Comparison of ENCODE assay signal across 8 cellular contexts in the genomic region with DNA sequence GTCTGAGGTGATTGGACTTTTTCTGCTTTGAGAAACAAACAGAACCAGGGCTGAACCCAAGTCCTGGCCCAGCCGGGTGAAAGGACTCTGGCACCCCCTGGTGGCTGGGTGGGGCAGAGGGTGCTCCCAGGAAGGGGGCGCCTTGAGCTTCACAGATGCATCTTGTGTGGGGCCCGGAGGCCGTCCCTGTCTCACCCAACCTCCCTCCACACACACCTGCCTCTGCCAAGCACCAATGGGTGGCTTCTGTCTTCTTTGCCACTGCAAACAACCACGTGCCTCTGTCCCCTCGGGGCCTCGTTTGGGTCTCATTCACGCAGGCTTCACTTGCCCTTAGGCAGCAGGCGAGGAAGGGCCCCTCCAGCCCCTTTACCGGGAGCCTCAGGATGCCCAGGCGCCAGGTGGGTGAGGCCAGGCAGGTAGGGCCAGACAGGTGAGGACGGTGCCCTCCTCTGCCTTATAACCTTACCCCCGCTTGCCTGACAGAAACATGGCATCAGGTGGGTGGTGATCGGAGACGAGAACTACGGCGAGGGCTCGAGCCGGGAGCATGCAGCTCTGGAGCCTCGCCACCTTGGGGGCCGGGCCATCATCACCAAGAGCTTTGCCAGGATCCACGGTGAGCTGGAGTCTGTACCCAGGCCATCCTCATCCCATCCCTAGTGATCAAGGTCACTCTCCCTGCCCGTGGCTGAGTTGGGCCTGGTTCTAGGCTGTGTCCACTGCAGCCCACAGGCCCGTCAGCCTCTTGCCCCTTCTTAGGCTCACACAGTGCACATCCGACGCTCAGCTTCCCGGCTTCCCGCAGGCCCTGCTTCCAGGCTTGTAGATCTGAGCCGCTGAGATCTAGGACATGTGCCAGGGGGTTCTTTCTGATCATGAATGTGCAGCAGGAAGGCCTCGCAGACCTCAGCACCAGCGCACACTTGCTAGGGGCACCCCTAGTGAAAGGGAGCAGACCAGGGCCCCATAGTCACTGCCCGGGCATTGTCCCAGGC. TPM values are rescaled to one million over a fixed set of nuclear protein-coding genes. Genes with fewer than 3 reads are reported as not detected.
DNase-seq lines count a peak whose midpoint lies in the region; ATAC-seq and TF ChIP-seq lines count a peak whose summit lies in the region.
"Had no signal": no experiment of that assay in that cellular context is flagged by ENCODE, and none has a peak within 500 bp of the region (broad histone marks: within the 10 kb centered on the region; RNA-seq: fewer than 3 reads in every experiment).

No MANE protein-coding gene starts in this region.

- peaks cover 34% of the 10 kb centered on the region for H4K20me1 ChIP-seq in smooth muscle cell (ENCODE audit: low read depth)

- H3K9me3 ChIP-seq in heart left ventricle, result no peaks in the 10 kb centered on the region
- no peaks in the 10 kb centered on the region for H3K9me3 ChIP-seq in smooth muscle cell (replicated peaks; ENCODE audit: low read depth)

- in situ Hi-C loops in SK-MEL-5 (cut with HindIII; ENCODE audit: low pct_unique_long_range_greater_than_20kb, low sequenced_read_pairs), result no loop called here

- no peak overlapping the region for H3K4me2 ChIP-seq in smooth muscle cell

- TF ChIP-seq POLR2A in heart left ventricle (IDR thresholded peaks at IDR 0.05), result no peak

- H3K36me3 ChIP-seq in heart left ventricle (peaks cover 3 to 96% (median 80%) of the 10 kb centered on the region in 9 donors), smooth muscle cell (ENCODE audit: low read depth) (no peaks in the 10 kb centered on the region)

- H3F3A ChIP-seq in smooth muscle cell (ENCODE audit: low read depth), result peaks cover 8% of the 10 kb centered on the region

- peak; percentile 60 for DNase-seq in GM19238 (ENCODE audit: insufficient read length, low spot score)
- peak; percentile 52 for DNase-seq in SK-MEL-5 (ENCODE audit: low read depth, low spot score)
- DNase-seq in activated naive CD4-positive, alpha-beta T cell treated with Interleukin-2 at 50 U/mL for 16 hours, result peak; percentile 71
- peak in 1 of 5 donors; percentile 50 for DNase-seq in heart left ventricle
- no peak for DNase-seq in smooth muscle cell (lab: John Stamatoyannopoulos, UW; ENCODE audit: unreplicated experiment)
- DNase-seq in amniotic stem cell (lab: John Stamatoyannopoulos, UW), result no peak

- peak; percentile 73 to 86 (median 79) for TF ChIP-seq CTCF in heart left ventricle (IDR thresholded peaks at IDR 0.05)
- TF ChIP-seq CTCF in smooth muscle cell (IDR thresholded peaks at IDR 0.05; ENCODE audit: borderline replicate concordance, insufficient read depth, poor library complexity, severe bottlenecking), result peak; percentile 78

- H3K79me2 ChIP-seq in smooth muscle cell (ENCODE audit: low read depth), result no peaks in the 10 kb centered on the region

- intact Hi-C loops in heart left ventricle (cut with DNase I), result loop anchor here in 1 of 10 donors (10.0 kb wide), 1 partner anchor 502 kb away; no protein-coding TSS in a partner anchor

- H3K27me3 ChIP-seq in heart left ventricle, result no peaks in the 10 kb centered on the region
- H3K27me3 ChIP-seq in smooth muscle cell (ENCODE audit: low read depth), result no peaks in the 10 kb centered on the region

- no peak overlapping the region for H2AFZ ChIP-seq in smooth muscle cell (ENCODE audit: low read depth)

- ATAC-seq in heart left ventricle, result peak in 1 of 4 donors; percentile 22
- ATAC-seq in HG02588 (IDR thresholded peaks at IDR 0.05; ENCODE audit: unreplicated experiment), result no peak

- peaks cover 7 to 66% (median 46%) of the 10 kb centered on the region in 12 donors for H3K4me1 ChIP-seq in heart left ventricle
- no peaks in the 10 kb centered on the region for H3K4me1 ChIP-seq in smooth muscle cell (ENCODE audit: low read depth)

- WGBS in heart left ventricle, 4 donors, result 63 to 75% (median 71%) methylated on average over 8 to 32 of the region's 32 CpGs
- 93% methylated on average over 30 of the region's 32 CpGs for WGBS in smooth muscle cell (ENCODE audit: low lambda C conversion rate)

- H3K27ac ChIP-seq in heart left ventricle, result peak overlapping the region in 11 of 12 donors; percentile 32 to 93 (median 89)
- H3K27ac ChIP-seq in smooth muscle cell (ENCODE audit: low read depth), result no peak overlapping the region
- H3K27ac ChIP-seq: epithelial cell of prostate had no signal

- no peak overlapping the region for H3K9ac ChIP-seq in smooth muscle cell (ENCODE audit: low read depth)

- H3K4me3 ChIP-seq in heart left ventricle, result no peak overlapping the region
- no peak overlapping the region for H3K4me3 ChIP-seq in smooth muscle cell

RNA-seq across cellular contexts. Expression of gene POLR3H, which starts 17.2 kb away (rescaled TPM):
- total RNA-seq in SK-MEL-5 (2014; rRNA removed; shearing (Covaris generic)), result 20.0 and 23.9 TPM in 2 replicates
- polyA plus RNA-seq in SK-MEL-5 (2015; cell fraction: cytosol; rRNA removed), result 40.6 and 47.5 TPM in 2 replicates
- 34.4 and 37.8 TPM in 2 replicates for polyA plus RNA-seq in SK-MEL-5 (2015; cell fraction: nucleus; rRNA removed)
- 10 to 100 TPM; 12.2 to 27.4 (median 18.3) TPM for total RNA-seq in heart left ventricle
- polyA plus RNA-seq in heart left ventricle, result 10 to 100 TPM; 20.2 to 31.2 TPM
- total RNA-seq in smooth muscle cell, result 10.9 and 12.1 TPM in 2 replicates
- polyA plus RNA-seq in smooth muscle cell, result 20.3 and 26.7 TPM in 2 replicates

RNA-seq across cellular contexts. Expression of gene CSDC2, which starts 33.7 kb away (rescaled TPM):
- not detected in 2 replicates for total RNA-seq in SK-MEL-5 (2014; rRNA removed; shearing (Covaris generic))
- not detected in 2 replicates for polyA plus RNA-seq in SK-MEL-5 (2015; cell fraction: cytosol; rRNA removed)
- not detected in 2 replicates for polyA plus RNA-seq in SK-MEL-5 (2015; cell fraction: nucleus; rRNA removed)
- total RNA-seq in heart left ventricle (100 to 1,000 TPM in 8 of 9 donors, 10 to 100 TPM in 1; 94.1 to 564 (median 266) TPM), smooth muscle cell (2.9 and 3.1 TPM in 2 replicates)
- polyA plus RNA-seq in heart left ventricle (100 to 1,000 TPM; 300 to 463 TPM), smooth muscle cell (5.9 and 9.1 TPM in 2 replicates)

RNA-seq across cellular contexts. Expression of gene ACO2, which starts 58.2 kb away (rescaled TPM):
- 128 and 133 TPM in 2 replicates for total RNA-seq in SK-MEL-5 (2014; rRNA removed; shearing (Covaris generic))
- 180 and 200 TPM in 2 replicates for polyA plus RNA-seq in SK-MEL-5 (2015; cell fraction: cytosol; rRNA removed)
- 75.7 and 81.4 TPM in 2 replicates for polyA plus RNA-seq in SK-MEL-5 (2015; cell fraction: nucleus; rRNA removed)
- total RNA-seq in heart left ventricle, result 1,000 to 10,000 TPM in 2 of 9 donors, 100 to 1,000 TPM in 7; 503 to 1,146 (median 862) TPM
- polyA plus RNA-seq in heart left ventricle, result 100 to 1,000 TPM; 375 to 431 TPM
- 33.0 and 33.4 TPM in 2 replicates for total RNA-seq in smooth muscle cell
- 72.1 and 85.5 TPM in 2 replicates for polyA plus RNA-seq in smooth muscle cell

RNA-seq across cellular contexts. Expression of gene PHF5A, which starts 58.6 kb away (rescaled TPM):
- 116 and 124 TPM in 2 replicates for total RNA-seq in SK-MEL-5 (2014; rRNA removed; shearing (Covaris generic))
- polyA plus RNA-seq in SK-MEL-5 (2015; cell fraction: cytosol; rRNA removed), result 79.5 and 112 TPM in 2 replicates
- polyA plus RNA-seq in SK-MEL-5 (2015; cell fraction: nucleus; rRNA removed), result 17.8 and 20.1 TPM in 2 replicates
- total RNA-seq in heart left ventricle, result 10 to 100 TPM; 13.4 to 29.3 (median 20.0) TPM
- 10 to 100 TPM; 40.3 to 49.9 TPM for polyA plus RNA-seq in heart left ventricle
- 28.3 and 42.7 TPM in 2 replicates for total RNA-seq in smooth muscle cell
- polyA plus RNA-seq in smooth muscle cell, result 19.4 and 24.2 TPM in 2 replicates

Comparison
In these comparisons a context has a peak if more than half of its experiments do, and no peak if none do; other contexts are left out.
1. DNase-seq: peak in GM19238 (single experiment), SK-MEL-5 (single experiment) and activated naive CD4-positive, alpha-beta T cell treated with Interleukin-2 at 50 U/mL for 16 hours (single experiment); none in smooth muscle cell (single experiment) and amniotic stem cell (single experiment).
2. RNA of gene CSDC2, which starts 33.7 kb away (total RNA-seq): 94.1 to 564 TPM in heart left ventricle; 2.9 to 3.1 TPM in smooth muscle cell and not detected in SK-MEL-5; every median in the first group is over 10 times any median in the second.